In the genomic region with DNA sequence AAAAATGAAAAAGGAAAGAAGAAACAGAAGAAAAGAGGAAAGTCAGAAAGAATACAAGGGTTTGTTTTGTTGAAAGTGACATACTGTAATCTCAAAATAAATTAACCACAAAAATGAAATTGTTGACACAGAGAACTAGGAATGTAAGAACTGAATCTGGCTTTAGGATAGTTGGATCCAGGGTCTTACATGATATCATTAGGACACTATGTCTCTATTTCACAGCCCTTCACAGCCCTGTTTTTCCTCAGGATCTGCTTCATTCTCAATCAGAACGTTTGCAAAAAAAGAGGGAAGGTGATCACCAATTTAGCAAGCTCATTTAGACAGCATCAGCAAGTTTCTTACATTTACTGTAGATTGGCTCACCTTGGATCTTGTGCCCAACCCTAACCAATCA, we compare ENCODE assay signal across 1 cellular context.
TF ChIP-seq lines count a peak whose summit lies in the region.

No MANE protein-coding gene starts in this region.

TF ChIP-seq in IMR-90, 13 proteins besides CTCF, POLR2A, EP300 and RAD21 (continued from another document):
- TF ChIP-seq, protein P1, sequence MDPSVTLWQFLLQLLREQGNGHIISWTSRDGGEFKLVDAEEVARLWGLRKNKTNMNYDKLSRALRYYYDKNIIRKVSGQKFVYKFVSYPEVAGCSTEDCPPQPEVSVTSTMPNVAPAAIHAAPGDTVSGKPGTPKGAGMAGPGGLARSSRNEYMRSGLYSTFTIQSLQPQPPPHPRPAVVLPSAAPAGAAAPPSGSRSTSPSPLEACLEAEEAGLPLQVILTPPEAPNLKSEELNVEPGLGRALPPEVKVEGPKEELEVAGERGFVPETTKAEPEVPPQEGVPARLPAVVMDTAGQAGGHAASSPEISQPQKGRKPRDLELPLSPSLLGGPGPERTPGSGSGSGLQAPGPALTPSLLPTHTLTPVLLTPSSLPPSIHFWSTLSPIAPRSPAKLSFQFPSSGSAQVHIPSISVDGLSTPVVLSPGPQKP (IDR thresholded peaks at IDR 0.05; ENCODE audit: borderline replicate concordance, low read depth, low read length), result no peak
- TF ChIP-seq SMC3 (IDR thresholded peaks at IDR 0.05; ENCODE audit: low read depth, low read length), result no peak
- no peak for TF ChIP-seq RFX5 (IDR thresholded peaks at IDR 0.05; ENCODE audit: low read depth, low read length)
- TF ChIP-seq MXI1 (IDR thresholded peaks at IDR 0.05; ENCODE audit: borderline replicate concordance, low read depth, low read length), result no peak
- TF ChIP-seq MAZ (IDR thresholded peaks at IDR 0.05; ENCODE audit: borderline replicate concordance, low read depth, low read length), result no peak
